Comparison of ENCODE assay signal across 21 cellular contexts in the genomic region with DNA sequence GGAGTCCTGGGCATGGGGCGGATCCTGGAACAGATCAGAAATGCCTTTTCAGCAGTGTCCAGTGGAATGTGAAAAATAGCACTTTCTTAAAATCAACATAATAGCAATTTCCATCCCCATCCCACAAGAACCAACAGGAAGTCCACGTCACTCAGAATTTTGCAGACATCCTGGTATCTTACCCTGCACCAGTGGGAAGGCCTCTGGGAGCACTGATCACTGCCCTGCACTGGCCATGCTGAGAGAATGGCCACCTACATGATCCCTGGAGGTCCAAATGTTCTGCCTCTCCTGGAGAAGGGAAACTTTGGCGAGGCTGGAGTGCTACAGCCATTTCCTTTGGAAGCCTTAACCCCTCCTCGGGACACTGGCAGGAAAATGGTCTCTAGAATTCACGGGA.
"Had no signal": no experiment of that assay in that cellular context is flagged by ENCODE, and none has a peak within 500 bp of the region (broad histone marks: within the 10 kb centered on the region; RNA-seq: fewer than 3 reads in every experiment).

No MANE protein-coding gene starts in this region.

- H3K36me3 ChIP-seq: pancreas, prostate gland, sigmoid colon, stomach, thyroid gland had no signal

- H3K4me1 ChIP-seq: pancreas, prostate gland had no signal

- H3K4me3 Mint-ChIP-seq: endodermal cell; naive thymus-derived CD4-positive, alpha-beta T cell; type B pancreatic cell had no signal

- H3K9me3 Mint-ChIP-seq: endodermal cell, type B pancreatic cell had no signal

- H2AFZ ChIP-seq: hepatocyte had no signal

- H3K36me3 Mint-ChIP-seq: naive thymus-derived CD4-positive, alpha-beta T cell; type B pancreatic cell had no signal

- H3K27ac Mint-ChIP-seq: endodermal cell; naive thymus-derived CD4-positive, alpha-beta T cell; type B pancreatic cell had no signal

- H3K27ac ChIP-seq: hepatocyte, pancreas, prostate gland, sigmoid colon, stomach had no signal

- H3K79me2 ChIP-seq: hepatocyte had no signal

- H3K9me3 ChIP-seq: pancreas, prostate gland, sigmoid colon, stomach, thyroid gland had no signal

- H3K4me3 ChIP-seq: coronary artery, hepatocyte, pancreas, prostate gland, sigmoid colon, stomach, thyroid gland had no signal

- H3K4me2 ChIP-seq: hepatocyte had no signal

- H3K4me1 Mint-ChIP-seq: endodermal cell; naive thymus-derived CD4-positive, alpha-beta T cell had no signal

- ATAC-seq: left colon; naive thymus-derived CD4-positive, alpha-beta T cell; pancreas had no signal

- DNase-seq: effector CD4-positive, alpha-beta T cell; endodermal cell; erythroblast; foreskin melanocyte; head of caudate nucleus; kidney; left colon; mammary epithelial cell; naive thymus-derived CD4-positive, alpha-beta T cell; pancreas; sigmoid colon; small intestine; stimulated activated CD4-positive, alpha-beta T cell treated with anti-CD3 and anti-CD28 coated beads, Interleukin-12 subunit alpha, Interleukin-12 subunit beta, amount 100 ng/mL, for 4 hours; stimulated activated naive CD4-positive, alpha-beta T cell; stomach; substantia nigra had no signal

- H3K27me3 ChIP-seq: hepatocyte, pancreas, sigmoid colon, stomach, thyroid gland had no signal

- H3K27me3 Mint-ChIP-seq: type B pancreatic cell had no signal
